ENCODE assay signal across 8 cellular contexts in the genomic region with DNA sequence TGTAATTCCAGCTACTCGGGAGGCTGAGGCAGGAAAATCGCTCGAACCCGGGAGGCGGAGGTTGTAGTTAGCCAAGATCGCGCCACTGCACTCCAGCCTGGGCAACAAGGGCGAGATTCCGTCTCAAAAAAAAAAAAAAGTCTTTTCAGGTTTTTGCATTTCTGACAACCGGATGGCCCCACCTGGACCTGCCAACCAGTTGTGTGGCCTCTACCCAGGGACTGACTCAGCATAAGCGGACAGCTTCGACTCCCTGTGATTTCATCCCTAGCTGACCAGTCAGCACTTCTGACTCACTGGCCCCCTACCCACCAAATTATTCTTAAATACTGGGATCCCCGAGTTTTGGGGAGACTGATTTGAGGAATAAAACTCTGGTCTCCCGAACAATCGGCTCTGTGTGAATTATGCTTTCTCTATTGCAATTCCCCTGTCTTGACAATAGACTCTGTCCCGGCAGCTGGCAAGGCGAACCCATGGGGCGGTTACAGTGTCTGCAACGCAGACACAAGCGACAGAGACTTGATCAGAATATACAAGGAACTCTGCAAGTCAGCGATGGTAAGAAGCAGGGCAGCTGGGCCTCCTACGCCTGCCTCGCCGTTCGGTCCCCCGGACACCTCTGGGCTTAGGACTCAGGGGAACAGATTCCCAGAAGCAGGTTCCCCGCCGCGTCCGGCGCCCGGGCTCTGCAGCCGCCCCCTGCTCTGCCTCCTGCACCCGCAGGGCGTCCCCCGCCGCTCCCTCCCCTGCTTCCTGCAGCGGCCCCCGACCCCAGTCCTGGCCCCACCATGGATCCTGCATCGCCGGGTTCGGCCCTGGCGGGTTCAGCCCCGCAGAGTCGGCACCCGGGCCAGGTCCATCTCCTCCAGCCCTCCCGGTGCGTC. TPM values are rescaled to one million over a fixed set of nuclear protein-coding genes. Genes with fewer than 3 reads are reported as not detected.
DNase-seq lines count a peak whose midpoint lies in the region; ATAC-seq and TF ChIP-seq lines count a peak whose summit lies in the region.

No MANE protein-coding gene starts in this region.

- peak overlapping the region; percentile 53 for H3K27ac Mint-ChIP-seq in activated T-cell treated with anti-CD3 and anti-CD28 coated beads, Interleukin-2, amount 50 U/mL, for 24 hours

- peak overlapping the region; percentile 90 for H3K4me3 Mint-ChIP-seq in activated T-cell treated with anti-CD3 and anti-CD28 coated beads, Interleukin-2, amount 50 U/mL, for 24 hours

- CTCF ChIA-PET in RWPE1 (lab: Yijun Ruan, JAX), result interaction anchor here (0.5 to 1.9 kb wide), 4 partner anchors 17 to 57 kb away, joined by 3 to 8 read pairs (median 5); no protein-coding TSS in a partner anchor

- no peak for DNase-seq in activated T-cell treated with anti-CD3 and anti-CD28 coated beads, Interleukin-2, amount 50 U/mL, for 24 hours
- DNase-seq in activated T-cell treated with anti-CD3 and anti-CD28 coated beads, Interleukin-2, amount 50 U/mL, for 1 hour, result no peak
- DNase-seq in RWPE1 (ENCODE audit: low spot score), result no peak
- DNase-seq in coronary artery (ENCODE audit: low spot score), result peak; percentile 80
- DNase-seq in medulla oblongata (ENCODE audit: extremely low spot score), result peak; percentile 79
- DNase-seq in SHP77 treated with DMSO at 0.1 percent for 48 hours (lab: John Stamatoyannopoulos, UW), result no peak

- peaks cover 25% of the 10 kb centered on the region for H3K36me3 Mint-ChIP-seq in activated T-cell treated with anti-CD3 and anti-CD28 coated beads, Interleukin-2, amount 50 U/mL, for 24 hours (ENCODE audit: low read depth)

- peak overlapping the region; percentile 84 for H3K27ac ChIP-seq in RWPE1
- peak overlapping the region; percentile 64 to 94 for H3K27ac ChIP-seq in coronary artery
- peak overlapping the region; percentile 94 for H3K27ac ChIP-seq in temporal lobe (ENCODE audit: low read depth, low read length)

- H3K4me1 Mint-ChIP-seq in activated T-cell treated with anti-CD3 and anti-CD28 coated beads, Interleukin-2, amount 50 U/mL, for 24 hours (ENCODE audit: low read depth), result peaks cover 23% of the 10 kb centered on the region

- no peaks in the 10 kb centered on the region for H3K9me3 Mint-ChIP-seq in activated T-cell treated with anti-CD3 and anti-CD28 coated beads, Interleukin-2, amount 50 U/mL, for 24 hours

- TF ChIP-seq CTCF in RWPE1 (conservative IDR thresholded peaks at IDR 0.05; ENCODE audit: low read depth), result no peak
- TF ChIP-seq CTCF in coronary artery (IDR thresholded peaks at IDR 0.05), result no peak

- H3K4me3 ChIP-seq in coronary artery, result peak overlapping the region; percentile 97

- peak; percentile 22 for ATAC-seq in HG03064 (IDR thresholded peaks at IDR 0.05; ENCODE audit: low read depth, unreplicated experiment)

- POLR2A ChIA-PET in RWPE1 (lab: Yijun Ruan, JAX; ENCODE audit: low non-redundant PET), result interaction anchor here (1.0 to 1.5 kb wide), 2 partner anchors 16 to 22 kb away, joined by 4 to 10 read pairs; no protein-coding TSS in a partner anchor

- no peaks in the 10 kb centered on the region for H3K27me3 Mint-ChIP-seq in activated T-cell treated with anti-CD3 and anti-CD28 coated beads, Interleukin-2, amount 50 U/mL, for 24 hours

RNA-seq across cellular contexts. Expression of a gene that starts 0.7 kb away (rescaled TPM):
- total RNA-seq in temporal lobe, result 56.3 TPM

RNA-seq across cellular contexts. Expression of a gene that starts 30.8 kb away (rescaled TPM):
- total RNA-seq in temporal lobe, result 24.8 TPM

RNA-seq across cellular contexts. Expression of a gene that starts 40.5 kb away (rescaled TPM):
- 1.2 TPM for total RNA-seq in temporal lobe

RNA-seq across cellular contexts. Expression of a gene that starts 43.4 kb away (rescaled TPM):
- total RNA-seq in temporal lobe, result 8.6 TPM

RNA-seq across cellular contexts. Expression of a gene that starts 50.9 kb away (rescaled TPM):
- total RNA-seq in temporal lobe, result 7.4 TPM

Comparison
In these comparisons a context has a peak if more than half of its experiments do, and no peak if none do; other contexts are left out.
1. DNase-seq: peak in coronary artery (single experiment) and medulla oblongata (single experiment); none in activated T-cell treated with anti-CD3 and anti-CD28 coated beads, Interleukin-2, amount 50 U/mL, for 24 hours (single experiment), activated T-cell treated with anti-CD3 and anti-CD28 coated beads, Interleukin-2, amount 50 U/mL, for 1 hour (single experiment), RWPE1 (single experiment) and SHP77 treated with DMSO at 0.1 percent for 48 hours (single experiment).
2. Peak in every context shown above with its lines, with median percentiles within 50 percentile points of each other: H3K27ac ChIP-seq.